ENCODE assay signal across 1 cellular context in the genomic region with DNA sequence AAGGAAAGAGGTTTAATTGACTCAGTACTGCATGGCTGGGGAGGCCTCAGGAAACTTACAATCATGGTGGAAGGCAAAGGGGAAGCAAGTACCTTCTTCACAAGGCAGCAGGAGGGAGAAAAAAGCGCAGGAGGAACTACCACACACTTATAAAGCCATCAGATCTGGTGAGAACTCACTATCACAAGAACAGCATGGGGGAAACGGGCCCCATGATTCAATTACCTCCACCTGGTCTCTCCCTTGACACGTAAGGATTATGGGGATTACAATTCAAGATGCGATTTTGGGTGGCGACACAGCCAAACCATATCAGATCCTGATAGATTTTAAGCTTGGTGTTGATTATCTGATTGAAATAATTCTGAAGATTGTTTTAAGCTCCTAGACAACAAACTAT.
TF ChIP-seq lines count a peak whose summit lies in the region.

No MANE protein-coding gene starts in this region.

TF ChIP-seq in IMR-90, 13 proteins besides CTCF, POLR2A, EP300 and RAD21:
- TF ChIP-seq NFE2L2 (IDR thresholded peaks at IDR 0.05; ENCODE audit: low read depth, low read length) (no peak), MAFK (IDR thresholded peaks at IDR 0.05; ENCODE audit: low read depth, low read length) (no peak), MXI1 (IDR thresholded peaks at IDR 0.05; ENCODE audit: borderline replicate concordance, low read depth, low read length) (no peak), BHLHE40 (IDR thresholded peaks at IDR 0.05; ENCODE audit: low read depth, low read length) (no peak), CHD1 (IDR thresholded peaks at IDR 0.05; ENCODE audit: low read depth, low read length) (no peak), CEBPB (IDR thresholded peaks at IDR 0.05; ENCODE audit: low read depth, low read length) (no peak), SMC3 (IDR thresholded peaks at IDR 0.05; ENCODE audit: low read depth, low read length) (no peak), MAZ (IDR thresholded peaks at IDR 0.05; ENCODE audit: borderline replicate concordance, low read depth, low read length) (no peak), FOS (IDR thresholded peaks at IDR 0.05; ENCODE audit: low read depth, low read length) (no peak), RFX5 (IDR thresholded peaks at IDR 0.05; ENCODE audit: low read depth, low read length) (no peak), RCOR1 (IDR thresholded peaks at IDR 0.05; ENCODE audit: insufficient replicate concordance, low read length) (no peak)
- TF ChIP-seq, protein P1, sequence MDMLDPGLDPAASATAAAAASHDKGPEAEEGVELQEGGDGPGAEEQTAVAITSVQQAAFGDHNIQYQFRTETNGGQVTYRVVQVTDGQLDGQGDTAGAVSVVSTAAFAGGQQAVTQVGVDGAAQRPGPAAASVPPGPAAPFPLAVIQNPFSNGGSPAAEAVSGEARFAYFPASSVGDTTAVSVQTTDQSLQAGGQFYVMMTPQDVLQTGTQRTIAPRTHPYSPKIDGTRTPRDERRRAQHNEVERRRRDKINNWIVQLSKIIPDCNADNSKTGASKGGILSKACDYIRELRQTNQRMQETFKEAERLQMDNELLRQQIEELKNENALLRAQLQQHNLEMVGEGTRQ (IDR thresholded peaks at IDR 0.05; ENCODE audit: low read depth, low read length): no peak
- TF ChIP-seq, protein P2, sequence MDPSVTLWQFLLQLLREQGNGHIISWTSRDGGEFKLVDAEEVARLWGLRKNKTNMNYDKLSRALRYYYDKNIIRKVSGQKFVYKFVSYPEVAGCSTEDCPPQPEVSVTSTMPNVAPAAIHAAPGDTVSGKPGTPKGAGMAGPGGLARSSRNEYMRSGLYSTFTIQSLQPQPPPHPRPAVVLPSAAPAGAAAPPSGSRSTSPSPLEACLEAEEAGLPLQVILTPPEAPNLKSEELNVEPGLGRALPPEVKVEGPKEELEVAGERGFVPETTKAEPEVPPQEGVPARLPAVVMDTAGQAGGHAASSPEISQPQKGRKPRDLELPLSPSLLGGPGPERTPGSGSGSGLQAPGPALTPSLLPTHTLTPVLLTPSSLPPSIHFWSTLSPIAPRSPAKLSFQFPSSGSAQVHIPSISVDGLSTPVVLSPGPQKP (IDR thresholded peaks at IDR 0.05; ENCODE audit: borderline replicate concordance, low read depth, low read length): no peak
